36 cellular contexts compared by ENCODE assay signal in genomic region chr6:137531376-137532092, GRCh38. TPM values are rescaled to one million over a fixed set of nuclear protein-coding genes. Genes with fewer than 3 reads are reported as not detected.
"Had no signal": no experiment of that assay in that cellular context is flagged by ENCODE, and none has a peak within 500 bp of the region (broad histone marks: within the 10 kb centered on the region; RNA-seq: fewer than 3 reads in every experiment).

No MANE protein-coding gene starts in this region.

- H3K79me2 ChIP-seq: parathyroid adenoma had no signal

- H3K4me2 ChIP-seq: smooth muscle cell had no signal

- H3K9me3 ChIP-seq: neutrophil, ovary, psoas muscle, suprapubic skin, testis, tibial artery, transverse colon, upper lobe of right lung, uterus had no signal

- H3K4me3 ChIP-seq: ovary, psoas muscle, skin epidermis, smooth muscle cell, spleen, suprapubic skin, testis, tibial artery, transverse colon, upper lobe of right lung, uterus had no signal

- H2AFZ ChIP-seq: parathyroid adenoma had no signal

- H3K36me3 Mint-ChIP-seq: naive thymus-derived CD4-positive, alpha-beta T cell; natural killer cell; type B pancreatic cell had no signal

- H3K9ac ChIP-seq: parathyroid adenoma had no signal

- H3K27me3 ChIP-seq: ovary, suprapubic skin, testis, tibial artery, uterus had no signal

- H3K27ac Mint-ChIP-seq: naive thymus-derived CD4-positive, alpha-beta T cell; natural killer cell; nephron; progenitor cell of endocrine pancreas; stimulated activated memory B cell treated with anti-CD40 and anti-IgM and Interleukin-4, amounts not matched to agents 10 μg/mL and 1 μg/mL and 100 μg/mL, for 72 hours; stimulated activated naive CD8-positive, alpha-beta T cell treated with anti-CD3 and anti-CD28 coated beads, Interleukin-15, amount 100 ng/mL, for 72 hours; type B pancreatic cell had no signal

- H3K27ac ChIP-seq: neutrophil, ovary, parathyroid adenoma, psoas muscle, skin epidermis, spleen, suprapubic skin, testis, tibial artery, transverse colon, upper lobe of right lung, uterus had no signal

- ATAC-seq: naive thymus-derived CD4-positive, alpha-beta T cell; natural killer cell; psoas muscle; right cardiac atrium; sciatic nerve; stimulated activated memory B cell treated with anti-CD40 and anti-IgM and Interleukin-4, amounts not matched to agents 10 μg/mL and 1 μg/mL and 100 μg/mL, for 72 hours; stimulated activated naive CD8-positive, alpha-beta T cell treated with anti-CD3 and anti-CD28 coated beads, Interleukin-15, amount 100 ng/mL, for 72 hours; stimulated activated naive CD8-positive, alpha-beta T cell treated with anti-CD3 and anti-CD28 coated beads, Interleukin-15, Interleukin-2, amounts not matched to agents 100 U/mL and 50 U/mL, for 24 hours; upper lobe of right lung had no signal

- H3K4me1 Mint-ChIP-seq: natural killer cell; nephron; stimulated activated memory B cell treated with anti-CD40 and anti-IgM and Interleukin-4, amounts not matched to agents 10 μg/mL and 1 μg/mL and 100 μg/mL, for 72 hours; stimulated activated naive CD8-positive, alpha-beta T cell treated with anti-CD3 and anti-CD28 coated beads, Interleukin-15, amount 100 ng/mL, for 72 hours had no signal

- H3K4me1 ChIP-seq: parathyroid adenoma, psoas muscle, spleen, suprapubic skin, testis, tibial artery, transverse colon, upper lobe of right lung, uterus had no signal

- H3K4me3 Mint-ChIP-seq: naive thymus-derived CD4-positive, alpha-beta T cell; natural killer cell; nephron; stimulated activated memory B cell treated with anti-CD40 and anti-IgM and Interleukin-4, amounts not matched to agents 10 μg/mL and 1 μg/mL and 100 μg/mL, for 72 hours; stimulated activated naive CD8-positive, alpha-beta T cell treated with anti-CD3 and anti-CD28 coated beads, Interleukin-15, amount 100 ng/mL, for 72 hours; type B pancreatic cell had no signal

- DNase-seq: naive thymus-derived CD4-positive, alpha-beta T cell; natural killer cell; nucleus accumbens; ovary; posterior cingulate gyrus; psoas muscle; right cardiac atrium; spleen; stimulated activated CD4-positive, alpha-beta T cell treated with anti-CD3 and anti-CD28 coated beads, Interleukin-12 subunit alpha, Interleukin-12 subunit beta, amount 100 ng/mL, for 4 hours; stimulated activated CD4-positive, alpha-beta T cell treated with anti-CD3 and anti-CD28 coated beads, Interleukin-1b, Interleukin-23, amount 100 ng/mL, for 48 hours; stimulated activated CD4-positive, alpha-beta T cell treated with anti-CD3 and anti-CD28 coated beads, Interleukin-4, amount 100 ng/mL, for 1 hour; stimulated activated CD4-positive, alpha-beta T cell treated with anti-CD3 and anti-CD28 coated beads, Interleukin-4, amount 100 ng/mL, for 4 hours; stimulated activated CD8-positive, alpha-beta memory T cell treated with anti-CD3 and anti-CD28 coated beads, Interleukin-4, amount 100 ng/mL, for 48 hours; stimulated activated naive CD4-positive, alpha-beta T cell; stimulated activated naive CD8-positive, alpha-beta T cell treated with anti-CD3 and anti-CD28 coated beads, Interleukin-15, amount 100 ng/mL, for 72 hours; stimulated activated naive CD8-positive, alpha-beta T cell treated with anti-CD3 and anti-CD28 coated beads, Interleukin-15, Interleukin-2, amounts not matched to agents 100 U/mL and 50 U/mL, for 24 hours; substantia nigra; testis; tibial artery; transverse colon; upper lobe of right lung; uterus had no signal

- H3K36me3 ChIP-seq: neutrophil, ovary, spleen, suprapubic skin, tibial artery, transverse colon, upper lobe of right lung, uterus had no signal

- H3K27me3 Mint-ChIP-seq: progenitor cell of endocrine pancreas had no signal

RNA-seq across cellular contexts. Expression of gene OLIG3, which starts 37.3 kb away (rescaled TPM):
- total RNA-seq: naive thymus-derived CD4-positive, alpha-beta T cell; natural killer cell; omental fat pad; ovary; progenitor cell of endocrine pancreas; psoas muscle; renal cortical epithelial cell; right cardiac atrium; sciatic nerve; smooth muscle cell; spleen; testis; transverse colon; upper lobe of right lung; urinary bladder; uterus had no signal
- polyA plus RNA-seq: naive thymus-derived CD4-positive, alpha-beta T cell; neural cell; ovary; psoas muscle; right cardiac atrium; smooth muscle cell; spleen; urinary bladder had no signal
